In the genomic region with DNA sequence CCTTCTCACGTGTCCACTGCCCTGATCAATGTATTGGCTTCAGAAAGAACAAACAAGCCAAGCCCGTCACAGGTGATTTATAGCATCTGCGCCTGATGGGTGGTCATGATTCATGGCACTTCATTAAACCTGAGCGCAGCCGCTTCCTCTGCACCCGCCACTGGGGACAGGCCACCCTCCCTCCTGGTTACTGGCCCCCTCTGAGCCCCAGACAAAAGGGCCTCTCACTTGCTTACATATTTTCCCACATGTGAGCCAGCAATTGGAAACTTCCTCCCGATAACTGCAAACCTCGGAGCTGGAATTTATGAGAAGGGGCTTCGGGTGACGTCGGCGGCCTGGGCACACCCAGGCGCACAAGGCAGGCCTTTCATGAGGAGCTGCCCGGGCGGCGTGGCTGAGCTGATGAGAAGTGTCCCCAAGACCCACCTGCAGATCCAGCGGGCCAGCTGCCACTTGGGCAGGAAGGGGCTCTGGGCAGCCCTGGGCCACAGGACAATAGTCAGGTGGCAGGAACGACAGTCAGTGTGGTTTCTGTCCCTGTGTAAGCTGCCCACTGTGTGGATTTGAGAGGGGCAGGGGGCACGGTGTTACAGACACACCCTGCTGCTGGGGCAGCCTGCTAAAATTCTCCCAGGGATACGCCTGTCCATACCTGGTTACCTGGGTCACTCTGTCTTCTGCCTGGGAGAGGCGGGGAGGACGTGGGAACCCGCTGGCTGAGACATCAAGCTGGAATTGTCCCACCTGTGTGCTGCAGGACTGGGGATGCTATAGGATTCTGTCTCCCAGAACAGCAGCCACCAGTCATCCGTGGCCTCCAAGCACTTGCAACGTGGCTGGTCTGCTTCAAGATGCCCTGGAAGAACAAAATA, we compare ENCODE assay signal across 1 cellular context.
TF ChIP-seq lines count a peak whose summit lies in the region.

No MANE protein-coding gene starts in this region.

TF ChIP-seq in IMR-90, 13 proteins besides CTCF, POLR2A, EP300 and RAD21 (continued from another document):
- TF ChIP-seq, protein P1, sequence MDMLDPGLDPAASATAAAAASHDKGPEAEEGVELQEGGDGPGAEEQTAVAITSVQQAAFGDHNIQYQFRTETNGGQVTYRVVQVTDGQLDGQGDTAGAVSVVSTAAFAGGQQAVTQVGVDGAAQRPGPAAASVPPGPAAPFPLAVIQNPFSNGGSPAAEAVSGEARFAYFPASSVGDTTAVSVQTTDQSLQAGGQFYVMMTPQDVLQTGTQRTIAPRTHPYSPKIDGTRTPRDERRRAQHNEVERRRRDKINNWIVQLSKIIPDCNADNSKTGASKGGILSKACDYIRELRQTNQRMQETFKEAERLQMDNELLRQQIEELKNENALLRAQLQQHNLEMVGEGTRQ (IDR thresholded peaks at IDR 0.05; ENCODE audit: low read depth, low read length), result no peak
- TF ChIP-seq MAZ (IDR thresholded peaks at IDR 0.05; ENCODE audit: borderline replicate concordance, low read depth, low read length), result no peak
- no peak for TF ChIP-seq SMC3 (IDR thresholded peaks at IDR 0.05; ENCODE audit: low read depth, low read length)
- TF ChIP-seq, protein P2, sequence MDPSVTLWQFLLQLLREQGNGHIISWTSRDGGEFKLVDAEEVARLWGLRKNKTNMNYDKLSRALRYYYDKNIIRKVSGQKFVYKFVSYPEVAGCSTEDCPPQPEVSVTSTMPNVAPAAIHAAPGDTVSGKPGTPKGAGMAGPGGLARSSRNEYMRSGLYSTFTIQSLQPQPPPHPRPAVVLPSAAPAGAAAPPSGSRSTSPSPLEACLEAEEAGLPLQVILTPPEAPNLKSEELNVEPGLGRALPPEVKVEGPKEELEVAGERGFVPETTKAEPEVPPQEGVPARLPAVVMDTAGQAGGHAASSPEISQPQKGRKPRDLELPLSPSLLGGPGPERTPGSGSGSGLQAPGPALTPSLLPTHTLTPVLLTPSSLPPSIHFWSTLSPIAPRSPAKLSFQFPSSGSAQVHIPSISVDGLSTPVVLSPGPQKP (IDR thresholded peaks at IDR 0.05; ENCODE audit: borderline replicate concordance, low read depth, low read length), result no peak
